12 cellular contexts compared by ENCODE assay signal in genomic region chr6:85452441-85452881, GRCh38. TPM values are rescaled to one million over a fixed set of nuclear protein-coding genes. Genes with fewer than 3 reads are reported as not detected.
DNase-seq lines count a peak whose midpoint lies in the region; ATAC-seq and TF ChIP-seq lines count a peak whose summit lies in the region.
"Had no signal": no experiment of that assay in that cellular context is flagged by ENCODE, and none has a peak within 500 bp of the region (broad histone marks: within the 10 kb centered on the region; RNA-seq: fewer than 3 reads in every experiment).

No MANE protein-coding gene starts in this region.

- H3K18ac ChIP-seq in mesenchymal stem cell (ENCODE audit: low read depth in 1 of 2, low read length in 2 of 2) = no peak overlapping the region

- in situ Hi-C loops in mammary epithelial cell (cut with MboI; ENCODE audit: low sequenced_read_pairs in 2 of 2) = no loop called here

- no peaks in the 10 kb centered on the region for H3K79me1 ChIP-seq in mesenchymal stem cell (replicated peaks; ENCODE audit: low read length, poor library complexity, severe bottlenecking)

- no peak overlapping the region for H2BK12ac ChIP-seq in mesenchymal stem cell (ENCODE audit: low read length in 2 of 2)

- no peak overlapping the region for H2BK15ac ChIP-seq in mesenchymal stem cell (ENCODE audit: low read depth, poor library complexity, severe bottlenecking)

- H3K4me3 ChIP-seq in HFF-Myc (replicated peaks; ENCODE audit: low read depth, low read length) (peak overlapping the region; percentile 63), mammary epithelial cell (replicated peaks in 1 of 3; ENCODE audit: insufficient read depth in 1 of 3, low read depth in 2 of 3, low read length in 3 of 3) (peak overlapping the region; percentile 18 to 75 (median 71)), mesenchymal stem cell (ENCODE audit: insufficient read depth in 1 of 2, low read depth in 1 of 2, low read length in 2 of 2) (peak overlapping the region in 1 of 2 experiments; percentile 99), testis (no peak overlapping the region), thyroid gland (replicated peaks in 1 of 3) (no peak overlapping the region)

- ATAC-seq in GM19397 (IDR thresholded peaks at IDR 0.05; ENCODE audit: unreplicated experiment) (no peak), GM21515 (IDR thresholded peaks at IDR 0.05; ENCODE audit: unreplicated experiment) (no peak)

- H3K9ac ChIP-seq in mammary epithelial cell (ENCODE audit: insufficient read depth, low read length) = peak overlapping the region; percentile 93
- H3K9ac ChIP-seq in mesenchymal stem cell (ENCODE audit: low read length) = peak overlapping the region; percentile 100

- H3K4me2 ChIP-seq in mammary epithelial cell (ENCODE audit: insufficient read depth, low read depth, low read length) (peak overlapping the region; percentile 95), mesenchymal stem cell (ENCODE audit: low read length, poor library complexity, severe bottlenecking) (peak overlapping the region; percentile 88)

- H2AFZ ChIP-seq in mammary epithelial cell (ENCODE audit: low read depth, low read length) = no peak overlapping the region
- no peak overlapping the region for H2AFZ ChIP-seq in mesenchymal stem cell (ENCODE audit: low read depth, low read length)

- CTCF ChIA-PET in mammary epithelial cell (lab: Charles Lee; ENCODE audit: low non-redundant PET) = no interaction called here

- H3K23ac ChIP-seq in mesenchymal stem cell (ENCODE audit: low read length in 2 of 2) = no peak overlapping the region

- TF ChIP-seq POLR2A in testis (IDR thresholded peaks at IDR 0.05) (no peak), thyroid gland (IDR thresholded peaks at IDR 0.05) (no peak)

- WGBS in mammary epithelial cell (ENCODE audit: low coverage, missing lambda C conversion rate) = 62% methylated on average over 5 of the region's 5 CpGs
- 11% methylated on average over 2 of the region's 5 CpGs for WGBS in mesenchymal stem cell
- 74 to 79% methylated on average over 5 of the region's 5 CpGs for WGBS in testis, 2 donors
- 76 to 82% methylated on average over 5 of the region's 5 CpGs for WGBS in thyroid gland, 2 donors

- peak overlapping the region; percentile 84 for H3K27ac ChIP-seq in mammary epithelial cell (ENCODE audit: insufficient read depth, low read depth, low read length)
- peak overlapping the region; percentile 72 for H3K27ac ChIP-seq in mesenchymal stem cell (ENCODE audit: low read length, poor library complexity, severe bottlenecking)
- H3K27ac ChIP-seq in testis = peak overlapping the region in 1 of 2 donors; percentile 30
- H3K27ac ChIP-seq in thyroid gland = peak overlapping the region in 1 of 3 donors; percentile 1
- H3K27ac ChIP-seq: neutrophil had no signal

- H3K4me1 ChIP-seq in mammary epithelial cell (ENCODE audit: insufficient read depth, low read length) = peaks cover 50% of the 10 kb centered on the region
- peaks cover 17% of the 10 kb centered on the region for H3K4me1 ChIP-seq in mesenchymal stem cell (ENCODE audit: control insufficient read depth, insufficient read depth, low read depth, low read length)
- peaks cover 4% of the 10 kb centered on the region for H3K4me1 ChIP-seq in testis
- peaks cover 27 to 32% of the 10 kb centered on the region in 2 donors for H3K4me1 ChIP-seq in thyroid gland

- intact Hi-C loops in mammary epithelial cell (cut with micrococcal nuclease) (no loop called here), testis (cut with DNase I; ENCODE audit: low total_unique reads) (no loop called here), thyroid gland (cut with DNase I) (no loop called here)

- H2BK5ac ChIP-seq in mesenchymal stem cell (ENCODE audit: low read depth, low read length, poor library complexity, severe bottlenecking) = no peak overlapping the region

- H3K9me3 ChIP-seq in mammary epithelial cell (replicated peaks; ENCODE audit: insufficient read depth, low read length) = no peaks in the 10 kb centered on the region
- no peaks in the 10 kb centered on the region for H3K9me3 ChIP-seq in mesenchymal stem cell (ENCODE audit: control insufficient read depth, low read length)
- no peaks in the 10 kb centered on the region for H3K9me3 ChIP-seq in testis
- H3K9me3 ChIP-seq in thyroid gland = no peaks in the 10 kb centered on the region
- H3K9me3 ChIP-seq: neutrophil had no signal

- H3K79me2 ChIP-seq in mammary epithelial cell (ENCODE audit: insufficient read depth, low read length) = peaks cover 95% of the 10 kb centered on the region

- H4K20me1 ChIP-seq in mammary epithelial cell (ENCODE audit: insufficient read depth, low read length) = no peaks in the 10 kb centered on the region

- peaks cover 12% of the 10 kb centered on the region for H3K36me3 ChIP-seq in mammary epithelial cell (ENCODE audit: insufficient read depth, low read length)
- H3K36me3 ChIP-seq in mesenchymal stem cell (ENCODE audit: control insufficient read depth in 1 of 2, insufficient read depth in 2 of 2, low read depth in 1 of 2, low read length in 2 of 2) = peaks cover 4 to 61% of the 10 kb centered on the region in 2 experiments
- no peaks in the 10 kb centered on the region for H3K36me3 ChIP-seq in testis (ENCODE audit: low read depth, missing control alignments)
- no peaks in the 10 kb centered on the region for H3K36me3 ChIP-seq in thyroid gland
- H3K36me3 ChIP-seq: neutrophil had no signal

- no peak overlapping the region for H3K4ac ChIP-seq in mesenchymal stem cell (ENCODE audit: low read depth in 1 of 2, low read length in 2 of 2)

- H4K8ac ChIP-seq in mesenchymal stem cell (ENCODE audit: low read length) = no peak overlapping the region

- H3K27me3 ChIP-seq in mammary epithelial cell (ENCODE audit: insufficient read depth, low read length) (no peaks in the 10 kb centered on the region), mesenchymal stem cell (ENCODE audit: control insufficient read depth in 1 of 2, insufficient read depth in 1 of 2, low read length in 2 of 2) (no peaks in the 10 kb centered on the region), testis (no peaks in the 10 kb centered on the region), thyroid gland (no peaks in the 10 kb centered on the region)

- DNase-seq in AG08395 (ENCODE audit: low spot score) (peak; percentile 48), HFF-Myc (ENCODE audit: extremely low read depth, low read depth) (peak; percentile 90), mammary epithelial cell (no peak), mesenchymal stem cell (peak; percentile 95), testis (no peak), thyroid gland (no peak)
- DNase-seq: activated gamma-delta T cell treated with Interleukin-2 at 50 U/mL for 16 hours, DMS79 treated with DMSO at 0.1 percent for 48 hours, glutamatergic neuron had no signal

- TF ChIP-seq CTCF in HFF-Myc (IDR thresholded peaks at IDR 0.05; ENCODE audit: low read depth, low read length, missing control alignments) = no peak
- no peak for TF ChIP-seq CTCF in mammary epithelial cell (conservative IDR thresholded peaks at IDR 0.05 in 1 of 2, IDR thresholded peaks at IDR 0.05 in 1 of 2; ENCODE audit: extremely low read depth in 1 of 2, insufficient read depth in 1 of 2, low read depth in 1 of 2, low read length in 2 of 2)
- no peak for TF ChIP-seq CTCF in testis (IDR thresholded peaks at IDR 0.05)
- no peak for TF ChIP-seq CTCF in thyroid gland (IDR thresholded peaks at IDR 0.05)

- no peak overlapping the region for H3K14ac ChIP-seq in mesenchymal stem cell (ENCODE audit: low read length in 2 of 2)

- dilution Hi-C loops in mammary epithelial cell (cut with HindIII; ENCODE audit: low sequenced_read_pairs) = no loop called here

- H4K91ac ChIP-seq in mesenchymal stem cell (ENCODE audit: low read length) = no peak overlapping the region

- H2BK120ac ChIP-seq in mesenchymal stem cell (ENCODE audit: low read depth, low read length) = no peak overlapping the region

- H2AK5ac ChIP-seq in mesenchymal stem cell (ENCODE audit: low read length, severe bottlenecking) = no peak overlapping the region

- BruUV-seq in mammary epithelial cell (replicated peaks; lab: Mats Ljungman, UMichigan) = no TSS peak

RNA-seq across cellular contexts. Expression of gene NT5E, which starts 2.6 kb away (rescaled TPM):
- total RNA-seq in mammary epithelial cell (100 to 1,000 TPM in 1 of 2 donors, 10 to 100 TPM in 1; 74.2 to 228 TPM), testis (10 to 100 TPM; 32.4 to 33.8 TPM), thyroid gland (100 to 1,000 TPM in 3 of 4 donors, 10 to 100 TPM in 1; 89.6 to 174 (median 122) TPM)
- polyA plus RNA-seq in mammary epithelial cell (148 TPM), testis (ENCODE audit: insufficient read depth, low read depth, low replicate concordance) (32.3 TPM)
- polyA minus RNA-seq in mammary epithelial cell = 174 TPM
- polyA plus RNA-seq in mesenchymal stem cell (2013, experiment 1 of 2) = 234 TPM
- polyA plus RNA-seq in mesenchymal stem cell (2013, experiment 2 of 2) = 238 TPM

Comparison
In these comparisons a context has a peak if more than half of its experiments do, and no peak if none do; other contexts are left out.
1. DNase-seq: peak in AG08395 (single experiment), HFF-Myc (single experiment) and mesenchymal stem cell (single experiment); none in mammary epithelial cell (single experiment), testis (single experiment) and thyroid gland (0 of 2).
2. H3K4me3 ChIP-seq: peak in HFF-Myc (single experiment) and mammary epithelial cell (3 of 3); none in testis (0 of 2) and thyroid gland (0 of 3).